19 cellular contexts compared by ENCODE assay signal in the genomic region with DNA sequence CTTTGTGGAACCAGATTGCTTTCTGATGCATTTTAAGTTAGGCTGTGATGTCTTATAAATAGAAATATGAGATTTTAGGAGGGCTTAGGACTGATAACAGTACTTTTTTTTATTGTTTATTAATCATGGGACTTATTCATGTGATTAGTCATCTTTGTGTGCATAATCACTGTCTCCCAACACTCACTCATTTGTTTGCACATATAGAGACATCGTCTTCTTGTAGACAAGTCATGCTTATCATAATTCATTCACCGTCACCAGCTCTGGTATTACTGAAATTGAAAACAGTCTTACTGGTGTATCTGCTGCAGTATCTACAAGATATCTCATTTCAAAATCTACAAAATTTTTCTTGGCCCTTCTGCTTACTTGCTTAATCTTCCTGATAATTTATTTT. TPM values are rescaled to one million over a fixed set of nuclear protein-coding genes. Genes with fewer than 3 reads are reported as not detected.
DNase-seq lines count a peak whose midpoint lies in the region; TF ChIP-seq lines count a peak whose summit lies in the region.
"Had no signal": no experiment of that assay in that cellular context is flagged by ENCODE, and none has a peak within 500 bp of the region (broad histone marks: within the 10 kb centered on the region; RNA-seq: fewer than 3 reads in every experiment).

No MANE protein-coding gene starts in this region.

- no peak overlapping the region for H3K9ac ChIP-seq in GM23248

- H3K4me3 ChIP-seq in GM23248, result no peak overlapping the region
- no peak overlapping the region for H3K4me3 ChIP-seq in epithelial cell of esophagus (ENCODE audit: low read length)
- no peak overlapping the region for H3K4me3 ChIP-seq in CD4-positive, alpha-beta memory T cell (ENCODE audit: low read length in 2 of 2)
- H3K4me3 ChIP-seq: hepatocyte, mucosa of descending colon had no signal

- intact Hi-C loops in CD4-positive, alpha-beta memory T cell (cut with micrococcal nuclease), result no loop called here
- intact Hi-C loops in activated naive CD4-positive, alpha-beta T cell treated with anti-CD3 and anti-CD28 coated beads for 36 hours (cut with micrococcal nuclease), result no loop called here

- H3K27ac Mint-ChIP-seq in CD4-positive, alpha-beta memory T cell, result no peak overlapping the region
- H3K27ac Mint-ChIP-seq in activated naive CD4-positive, alpha-beta T cell treated with anti-CD3 and anti-CD28 coated beads for 36 hours, result no peak overlapping the region
- H3K27ac Mint-ChIP-seq: activated naive CD8-positive, alpha-beta T cell; effector memory CD8-positive, alpha-beta T cell had no signal

- no peaks in the 10 kb centered on the region for H3K4me1 Mint-ChIP-seq in CD4-positive, alpha-beta memory T cell
- no peaks in the 10 kb centered on the region for H3K4me1 Mint-ChIP-seq in activated naive CD4-positive, alpha-beta T cell treated with anti-CD3 and anti-CD28 coated beads for 36 hours (ENCODE audit: low read depth)
- H3K4me1 Mint-ChIP-seq: neural crest cell had no signal

- no peak overlapping the region for H3K27ac ChIP-seq in GM23248
- no peak overlapping the region for H3K27ac ChIP-seq in CD4-positive, alpha-beta memory T cell (ENCODE audit: low read depth, low read length)
- H3K27ac ChIP-seq: hepatocyte had no signal

- H3K4me1 ChIP-seq in GM23248 (ENCODE audit: insufficient read depth), result 0 out of 2 replicates have a peak, but pooled peaks cover 3% of the 10 kb centered on the region
- H3K4me1 ChIP-seq in CD4-positive, alpha-beta memory T cell (ENCODE audit: insufficient read depth, low read length), result no peaks in the 10 kb centered on the region

- POLR2A ChIA-PET in CD4-positive, alpha-beta memory T cell (lab: Charles Lee; ENCODE audit: partially characterized antibody), result no interaction called here

- H3K36me3 ChIP-seq in GM23248 (ENCODE audit: low read depth), result no peaks in the 10 kb centered on the region
- H3K36me3 ChIP-seq in CD4-positive, alpha-beta memory T cell (ENCODE audit: insufficient read depth, low read length), result peaks cover 6% of the 10 kb centered on the region

- no peaks in the 10 kb centered on the region for H3K79me2 ChIP-seq in GM23248 (ENCODE audit: insufficient read depth)
- H3K79me2 ChIP-seq: hepatocyte had no signal

- H3K36me3 Mint-ChIP-seq in CD4-positive, alpha-beta memory T cell, result peaks cover 9 to 40% of the 10 kb centered on the region in 2 donors
- peaks cover 2% of the 10 kb centered on the region for H3K36me3 Mint-ChIP-seq in activated naive CD4-positive, alpha-beta T cell treated with anti-CD3 and anti-CD28 coated beads for 36 hours (ENCODE audit: low read depth)

- 42 to 44% methylated on average over 2 of the region's 2 CpGs for WGBS in GM23248 (ENCODE audit: low coverage in 1 of 2, low lambda C conversion rate in 2 of 2, missing lambda C conversion rate in 2 of 2), 2 experiments

- no peaks in the 10 kb centered on the region for H3K9me2 ChIP-seq in GM23248 (ENCODE audit: insufficient read depth)

- TF ChIP-seq CTCF in epithelial cell of esophagus (IDR thresholded peaks at IDR 0.05; ENCODE audit: insufficient read depth, low read depth, low read length, missing control alignments), result no peak

- no peak overlapping the region for H3K4me2 ChIP-seq in GM23248 (ENCODE audit: unreplicated experiment)
- H3K4me2 ChIP-seq: hepatocyte had no signal

- H4K20me1 ChIP-seq in GM23248 (ENCODE audit: insufficient read depth), result no peaks in the 10 kb centered on the region

- CTCF ChIA-PET in CD4-positive, alpha-beta memory T cell (lab: Charles Lee; ENCODE audit: partially characterized antibody), result no interaction called here
- CTCF ChIA-PET in activated naive CD4-positive, alpha-beta T cell treated with anti-CD3 and anti-CD28 coated beads for 36 hours (lab: Charles Lee), result no interaction called here

- H3K27me3 ChIP-seq in GM23248 (replicated peaks; ENCODE audit: insufficient read depth), result no peaks in the 10 kb centered on the region
- H3K27me3 ChIP-seq in CD4-positive, alpha-beta memory T cell (ENCODE audit: insufficient read depth, low read length), result no peaks in the 10 kb centered on the region
- H3K27me3 ChIP-seq: hepatocyte had no signal

- peak; percentile 34 for DNase-seq in GM23248
- DNase-seq in RKO (ENCODE audit: low spot score), result peak; percentile 69
- DNase-seq in epithelial cell of esophagus (ENCODE audit: low read depth), result peak; percentile 82
- DNase-seq in kidney tubule cell (ENCODE audit: low spot score), result peak; percentile 22
- DNase-seq in stimulated activated CD4-positive, alpha-beta T cell treated with anti-CD3 and anti-CD28 coated beads, Interleukin-12 subunit alpha, Interleukin-12 subunit beta, amount 100 ng/mL, for 4 hours, result no peak
- no peak for DNase-seq in CD4-positive, alpha-beta memory T cell
- no peak for DNase-seq in activated naive CD4-positive, alpha-beta T cell treated with anti-CD3 and anti-CD28 coated beads for 36 hours
- DNase-seq: activated CD4-positive, alpha-beta T cell treated with anti-CD3 and anti-CD28 coated beads for 48 hours; DND-41; effector memory CD8-positive, alpha-beta T cell; mucosa of descending colon; NCI-H1092; NCI-H187 treated with DMSO at 0.1 percent for 48 hours; NCI-H748 treated with DMSO at 0.1 percent for 48 hours; posterior cingulate gyrus; Right ventricle myocardium superior had no signal

- no peaks in the 10 kb centered on the region for H3K9me3 Mint-ChIP-seq in CD4-positive, alpha-beta memory T cell
- no peaks in the 10 kb centered on the region for H3K9me3 Mint-ChIP-seq in activated naive CD4-positive, alpha-beta T cell treated with anti-CD3 and anti-CD28 coated beads for 36 hours
- H3K9me3 Mint-ChIP-seq: effector memory CD8-positive, alpha-beta T cell; neural crest cell had no signal

- no peaks in the 10 kb centered on the region for H3K27me3 Mint-ChIP-seq in CD4-positive, alpha-beta memory T cell
- no peaks in the 10 kb centered on the region for H3K27me3 Mint-ChIP-seq in activated naive CD4-positive, alpha-beta T cell treated with anti-CD3 and anti-CD28 coated beads for 36 hours (ENCODE audit: low read depth)
- H3K27me3 Mint-ChIP-seq: activated naive CD8-positive, alpha-beta T cell; effector memory CD8-positive, alpha-beta T cell had no signal

- in situ Hi-C loops in GM23248 (cut with MboI), result no loop called here

- H3K4me3 Mint-ChIP-seq in CD4-positive, alpha-beta memory T cell, result no peak overlapping the region
- H3K4me3 Mint-ChIP-seq in activated naive CD4-positive, alpha-beta T cell treated with anti-CD3 and anti-CD28 coated beads for 36 hours, result no peak overlapping the region
- H3K4me3 Mint-ChIP-seq: activated naive CD8-positive, alpha-beta T cell; effector memory CD8-positive, alpha-beta T cell; neural crest cell had no signal

- no peaks in the 10 kb centered on the region for H3K9me3 ChIP-seq in GM23248 (ENCODE audit: low read depth)
- no peaks in the 10 kb centered on the region for H3K9me3 ChIP-seq in CD4-positive, alpha-beta memory T cell (ENCODE audit: control insufficient read depth in 1 of 2, low read length in 2 of 2)
- H3K9me3 ChIP-seq: mucosa of descending colon had no signal

- no peak overlapping the region for H2AFZ ChIP-seq in GM23248
- H2AFZ ChIP-seq: hepatocyte had no signal

- 0 out of 2 replicates have a peak, but pooled peaks cover 8% of the 10 kb centered on the region for H3F3A ChIP-seq in GM23248 (ENCODE audit: insufficient read depth)

RNA-seq across cellular contexts. Expression of a gene that starts 45.8 kb away (rescaled TPM):
- 6.7 and 8.2 TPM in 2 replicates for total RNA-seq in GM23248 (2014; rRNA removed; shearing (Covaris generic))
- polyA plus RNA-seq in GM23248 (2016; fragmentation: Nextera tagmentation; extraction: Ambion mirVana), result 7.2 and 8.3 TPM in 2 replicates
- 10 to 100 TPM; 44.3 to 50.8 TPM for total RNA-seq in CD4-positive, alpha-beta memory T cell
- polyA plus RNA-seq in CD4-positive, alpha-beta memory T cell, result 10 to 100 TPM; 22.3 to 28.0 TPM
- total RNA-seq in activated naive CD4-positive, alpha-beta T cell treated with anti-CD3 and anti-CD28 coated beads for 36 hours, result 10 to 100 TPM; 17.3 to 19.5 TPM

RNA-seq across cellular contexts. Expression of a gene that starts 58.6 kb away (rescaled TPM):
- total RNA-seq in GM23248 (2014; rRNA removed; shearing (Covaris generic)), result 50.0 and 71.6 TPM in 2 replicates
- 101 and 109 TPM in 2 replicates for polyA plus RNA-seq in GM23248 (2016; fragmentation: Nextera tagmentation; extraction: Ambion mirVana)
- total RNA-seq in CD4-positive, alpha-beta memory T cell, result 10 to 100 TPM; 41.4 to 42.3 TPM
- polyA plus RNA-seq in CD4-positive, alpha-beta memory T cell, result 10 to 100 TPM; 41.1 to 52.9 TPM
- 10 to 100 TPM; 64.1 to 68.6 TPM for total RNA-seq in activated naive CD4-positive, alpha-beta T cell treated with anti-CD3 and anti-CD28 coated beads for 36 hours

Comparison
In these comparisons a context has a peak if more than half of its experiments do, and no peak if none do; other contexts are left out.
1. DNase-seq: peak in GM23248 (single experiment), RKO (single experiment), epithelial cell of esophagus (single experiment) and kidney tubule cell (single experiment); none in stimulated activated CD4-positive, alpha-beta T cell treated with anti-CD3 and anti-CD28 coated beads, Interleukin-12 subunit alpha, Interleukin-12 subunit beta, amount 100 ng/mL, for 4 hours (single experiment), CD4-positive, alpha-beta memory T cell (0 of 5) and activated naive CD4-positive, alpha-beta T cell treated with anti-CD3 and anti-CD28 coated beads for 36 hours (single experiment).